In genomic region chr12:131530427-131530826, GRCh38 we compare ENCODE assay signal across 12 cellular contexts.
A peak's percentile ranks its signal among the peaks of the same experiment; 100 is the strongest.
DNase-seq lines count a peak whose midpoint lies in the region; ATAC-seq lines count a peak whose summit lies in the region.
"Had no signal": no experiment of that assay in that cellular context is flagged by ENCODE, and none has a peak within 500 bp of the region (broad histone marks: within the 10 kb centered on the region; RNA-seq: fewer than 3 reads in every experiment).

No MANE protein-coding gene starts in this region.

- DNase-seq in NCI-H524 (lab: John Stamatoyannopoulos, UW) = peak; percentile 44 to 76
- DNase-seq in NCI-H524 treated with DMSO at 0.1 percent for 48 hours (lab: John Stamatoyannopoulos, UW) = no peak
- peak; percentile 15 for DNase-seq in OCI-M1 (lab: John Stamatoyannopoulos, UW)
- DNase-seq in islet precursor cell = peak; percentile 21
- no peak for DNase-seq in mucosa of gallbladder (ENCODE audit: low spot score)
- no peak for DNase-seq in activated effector memory CD4-positive, alpha-beta T cell treated with Interleukin-2 at 50 U/mL for 16 hours
- DNase-seq: Calu3, GF-D8, NCI-H526 treated with DMSO at 0.1 percent for 48 hours, SIG-M5 had no signal

- no peak for ATAC-seq in GM21717 (IDR thresholded peaks at IDR 0.05; ENCODE audit: unreplicated experiment)
- ATAC-seq: HepG2 had no signal

Comparison
In these comparisons a context has a peak if more than half of its experiments do, and no peak if none do; other contexts are left out.
1. DNase-seq: peak in NCI-H524 (2 of 2), OCI-M1 (single experiment) and islet precursor cell (single experiment); none in NCI-H524 treated with DMSO at 0.1 percent for 48 hours (single experiment), mucosa of gallbladder (single experiment) and activated effector memory CD4-positive, alpha-beta T cell treated with Interleukin-2 at 50 U/mL for 16 hours (single experiment).